Comparison of ENCODE assay signal across 20 cellular contexts in the genomic region with DNA sequence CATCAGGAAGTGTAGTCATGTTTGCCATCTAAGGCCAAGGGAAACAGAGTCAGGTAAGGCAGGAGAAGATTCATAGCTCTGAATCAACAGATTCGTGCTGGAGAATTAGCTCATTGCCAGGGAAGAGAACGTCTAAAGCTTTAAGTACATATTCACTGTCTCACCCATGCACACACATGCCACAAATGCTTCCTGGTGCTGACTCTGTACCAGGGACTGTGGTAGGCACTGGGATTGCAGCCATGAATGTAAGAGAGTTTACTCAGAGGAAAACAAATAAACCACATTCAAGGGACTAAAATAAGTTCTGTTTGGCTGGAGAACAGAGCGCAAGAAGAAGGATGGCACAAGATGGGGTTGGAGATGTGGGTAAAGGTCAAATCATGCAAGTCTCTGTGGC.
DNase-seq lines count a peak whose midpoint lies in the region; ATAC-seq, FAIRE-seq and TF ChIP-seq lines count a peak whose summit lies in the region.
"Had no signal": no experiment of that assay in that cellular context is flagged by ENCODE, and none has a peak within 500 bp of the region (broad histone marks: within the 10 kb centered on the region; RNA-seq: fewer than 3 reads in every experiment).

No MANE protein-coding gene starts in this region.

- peak; percentile 18 for FAIRE-seq in A549 (lab: Jason Lieb, UNC)
- FAIRE-seq: H54 had no signal

- peaks cover 5% of the 10 kb centered on the region; the same call in 1 of the 3 replicates for H3K9me3 Mint-ChIP-seq in GM23338
- H3K9me3 Mint-ChIP-seq: activated T-cell treated with anti-CD3 and anti-CD28 coated beads, Interleukin-2, amount 50 U/mL, for 4 hours; neural crest cell had no signal

- H3K4me3 ChIP-seq in A549 (no peak overlapping the region), GM23338 (no peak overlapping the region), adipocyte (ENCODE audit: low read length) (no peak overlapping the region), thyroid gland (replicated peaks in 1 of 3) (no peak overlapping the region)
- H3K4me3 ChIP-seq: right lobe of liver, upper lobe of left lung had no signal

- H3K4me1 ChIP-seq in A549 (0 out of 3 replicates have a peak, but pooled peaks cover 8% of the 10 kb centered on the region), GM23338 (ENCODE audit: insufficient read depth) (no peaks in the 10 kb centered on the region), adipocyte (ENCODE audit: control insufficient read depth, insufficient read depth, low read length) (peaks cover 39% of the 10 kb centered on the region), thyroid gland (no peaks in the 10 kb centered on the region)
- H3K4me1 ChIP-seq: Caco-2, right lobe of liver, upper lobe of left lung had no signal

- H3F3A ChIP-seq in GM23338 (replicated peaks; ENCODE audit: low read depth) = no peaks in the 10 kb centered on the region

- H3K27me3 Mint-ChIP-seq in GM23338 (ENCODE audit: insufficient read depth, low read depth, poor library complexity) = peaks cover 2% of the 10 kb centered on the region

- H3K36me3 ChIP-seq in GM23338 (ENCODE audit: insufficient read depth) = no peaks in the 10 kb centered on the region
- H3K36me3 ChIP-seq in adipocyte (ENCODE audit: control insufficient read depth, insufficient read depth, low read length, severe bottlenecking) = no peaks in the 10 kb centered on the region
- no peaks in the 10 kb centered on the region for H3K36me3 ChIP-seq in thyroid gland
- H3K36me3 ChIP-seq: right lobe of liver, upper lobe of left lung had no signal

- no peak overlapping the region for H2AFZ ChIP-seq in GM23338

- intact Hi-C loops in thyroid gland (cut with DNase I) = no loop called here

- H3K4me2 ChIP-seq in A549 (peak overlapping the region; percentile 45; the same call in 2 of the 3 replicates), GM23338 (no peak overlapping the region)

- no peak for TF ChIP-seq POLR2A in A549 (IDR thresholded peaks at IDR 0.05; ENCODE audit: low read length)
- no peak for TF ChIP-seq POLR2A in thyroid gland (IDR thresholded peaks at IDR 0.05)

- H3K27me3 ChIP-seq in GM23338 (ENCODE audit: insufficient read depth) (no peaks in the 10 kb centered on the region), adipocyte (replicated peaks; ENCODE audit: control insufficient read depth, insufficient read depth, low read length) (no peaks in the 10 kb centered on the region), thyroid gland (no peaks in the 10 kb centered on the region)
- H3K27me3 ChIP-seq: right lobe of liver, upper lobe of left lung had no signal

- 0 out of 3 replicates have a peak, but pooled peaks cover 3% of the 10 kb centered on the region for H3K36me3 Mint-ChIP-seq in GM23338 (ENCODE audit: low read depth)

- H3K4me1 Mint-ChIP-seq in GM23338 = peaks cover 3% of the 10 kb centered on the region; the same call in 1 of the 3 replicates
- H3K4me1 Mint-ChIP-seq: neural crest cell had no signal

- no peak overlapping the region for H3K27ac Mint-ChIP-seq in GM23338

- no peaks in the 10 kb centered on the region for H4K20me1 ChIP-seq in GM23338 (replicated peaks; ENCODE audit: insufficient read depth)

- H3K9ac ChIP-seq in adipocyte (ENCODE audit: low read length) = no peak overlapping the region

- H3K9me2 ChIP-seq in GM23338 (ENCODE audit: insufficient read depth) = peaks cover 7% of the 10 kb centered on the region; the same call in 1 of the 2 replicates

- CTCF ChIA-PET in A549 (lab: Yijun Ruan, JAX) = interaction anchor here (1.0 to 1.5 kb wide), 2 partner anchors 10 to 72 kb away, joined by 3 to 4 read pairs; no protein-coding TSS in a partner anchor

- TF ChIP-seq CTCF in A549 (IDR thresholded peaks at IDR 0.05) (no peak), GM23338 (conservative IDR thresholded peaks at IDR 0.05; ENCODE audit: low read depth in 2 of 2) (no peak), thyroid gland (IDR thresholded peaks at IDR 0.05) (no peak)

- H3K79me2 ChIP-seq in GM23338 (replicated peaks; ENCODE audit: insufficient read depth) = no peaks in the 10 kb centered on the region

- H3K9me3 ChIP-seq in A549 = no peaks in the 10 kb centered on the region
- H3K9me3 ChIP-seq in adipocyte (ENCODE audit: control insufficient read depth, low read length) = no peaks in the 10 kb centered on the region
- no peaks in the 10 kb centered on the region for H3K9me3 ChIP-seq in thyroid gland
- H3K9me3 ChIP-seq: Caco-2, right lobe of liver, upper lobe of left lung had no signal

- peak; percentile 89 to 93 for ATAC-seq in A549
- ATAC-seq in GM23338 = no peak
- ATAC-seq: activated T-cell treated with anti-CD3 and anti-CD28 coated beads, Interleukin-2, amount 50 U/mL, for 4 hours had no signal

- 5% methylated on average over 3 of the region's 3 CpGs for WGBS in A549 (ENCODE audit: missing lambda C conversion rate)
- 59 to 63% methylated on average over 3 of the region's 3 CpGs for WGBS in thyroid gland, 2 donors

- no peak overlapping the region for H3K4me3 Mint-ChIP-seq in GM23338
- H3K4me3 Mint-ChIP-seq: activated T-cell treated with anti-CD3 and anti-CD28 coated beads, Interleukin-2, amount 50 U/mL, for 4 hours; neural crest cell had no signal

- DNase-seq in A549 (ENCODE audit: low read depth in 1 of 2, low spot score in 1 of 2) = peak; percentile 5 to 64
- DNase-seq in GM23338 (ENCODE audit: low spot score) = peak; percentile 5
- DNase-seq in adipocyte (ENCODE audit: low read depth) = peak; percentile 66
- peak; percentile 66 for DNase-seq in kidney tubule cell (ENCODE audit: low spot score)
- DNase-seq in NCI-H1694 (lab: John Stamatoyannopoulos, UW) = no peak
- no peak for DNase-seq in thyroid gland
- no peak for DNase-seq in NAMALWA (ENCODE audit: low spot score)
- DNase-seq in NCI-H1417 treated with DMSO at 0.1 percent for 48 hours (lab: John Stamatoyannopoulos, UW) = no peak
- DNase-seq: activated CD4-positive, alpha-beta T cell treated with anti-CD3 and anti-CD28 coated beads for 4 hours; activated T-cell treated with anti-CD3 and anti-CD28 coated beads, Interleukin-2, amount 50 U/mL, for 4 hours; Caco-2; NCI-H1930; NCI-H774; right lobe of liver; SHP77; stimulated activated CD4-positive, alpha-beta T cell treated with anti-CD3 and anti-CD28 coated beads, Interleukin-4, amount 100 ng/mL, for 4 hours; T-helper 2 cell; upper lobe of left lung had no signal

- POLR2A ChIA-PET in A549 (lab: Yijun Ruan, JAX) = no interaction called here

- H3K27ac ChIP-seq in A549 (0 out of 6 replicates have a peak overlapping the region, but pooled peaks of 1 of the 2 experiments have one; percentile 9), GM23338 (ENCODE audit: low read depth) (no peak overlapping the region), thyroid gland (no peak overlapping the region)
- H3K27ac ChIP-seq: right lobe of liver, upper lobe of left lung had no signal

- TF ChIP-seq EP300 in A549 (IDR thresholded peaks at IDR 0.05) = no peak

- no peak for TF ChIP-seq RAD21 in A549 (conservative IDR thresholded peaks at IDR 0.05 in 1 of 2, IDR thresholded peaks at IDR 0.05 in 1 of 2)

TF ChIP-seq in A549, 52 proteins besides CTCF, POLR2A, EP300 and RAD21:
- no peak for TF ChIP-seq CBX2 (IDR thresholded peaks at IDR 0.05; ENCODE audit: borderline replicate concordance, low read depth)
- TF ChIP-seq HDAC2 (IDR thresholded peaks at IDR 0.05) = no peak
- TF ChIP-seq FOSB (CRISPR knock-in tag; IDR thresholded peaks at IDR 0.05) = no peak
- no peak for TF ChIP-seq ESRRA (IDR thresholded peaks at IDR 0.05; ENCODE audit: borderline replicate concordance, low read length)
- TF ChIP-seq TFCP2L1 (CRISPR knock-in tag; IDR thresholded peaks at IDR 0.05) = no peak
- TF ChIP-seq, protein P1, sequence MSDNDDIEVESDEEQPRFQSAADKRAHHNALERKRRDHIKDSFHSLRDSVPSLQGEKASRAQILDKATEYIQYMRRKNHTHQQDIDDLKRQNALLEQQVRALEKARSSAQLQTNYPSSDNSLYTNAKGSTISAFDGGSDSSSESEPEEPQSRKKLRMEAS (IDR thresholded peaks at IDR 0.05) = no peak
- TF ChIP-seq POLR2AphosphoS2 (conservative IDR thresholded peaks at IDR 0.05; ENCODE audit: low read length) = no peak
- TF ChIP-seq RNF2 (IDR thresholded peaks at IDR 0.05; ENCODE audit: borderline replicate concordance, low read depth) = no peak
- TF ChIP-seq RARB (CRISPR knock-in tag; IDR thresholded peaks at IDR 0.05) = no peak
- TF ChIP-seq CBX8 (IDR thresholded peaks at IDR 0.05) = no peak
TF ChIP-seq in A549: peak in this region for 0.

TF ChIP-seq in GM23338, 12 proteins besides CTCF, POLR2A, EP300 and RAD21 (continues in another document):
- TF ChIP-seq, protein P2, sequence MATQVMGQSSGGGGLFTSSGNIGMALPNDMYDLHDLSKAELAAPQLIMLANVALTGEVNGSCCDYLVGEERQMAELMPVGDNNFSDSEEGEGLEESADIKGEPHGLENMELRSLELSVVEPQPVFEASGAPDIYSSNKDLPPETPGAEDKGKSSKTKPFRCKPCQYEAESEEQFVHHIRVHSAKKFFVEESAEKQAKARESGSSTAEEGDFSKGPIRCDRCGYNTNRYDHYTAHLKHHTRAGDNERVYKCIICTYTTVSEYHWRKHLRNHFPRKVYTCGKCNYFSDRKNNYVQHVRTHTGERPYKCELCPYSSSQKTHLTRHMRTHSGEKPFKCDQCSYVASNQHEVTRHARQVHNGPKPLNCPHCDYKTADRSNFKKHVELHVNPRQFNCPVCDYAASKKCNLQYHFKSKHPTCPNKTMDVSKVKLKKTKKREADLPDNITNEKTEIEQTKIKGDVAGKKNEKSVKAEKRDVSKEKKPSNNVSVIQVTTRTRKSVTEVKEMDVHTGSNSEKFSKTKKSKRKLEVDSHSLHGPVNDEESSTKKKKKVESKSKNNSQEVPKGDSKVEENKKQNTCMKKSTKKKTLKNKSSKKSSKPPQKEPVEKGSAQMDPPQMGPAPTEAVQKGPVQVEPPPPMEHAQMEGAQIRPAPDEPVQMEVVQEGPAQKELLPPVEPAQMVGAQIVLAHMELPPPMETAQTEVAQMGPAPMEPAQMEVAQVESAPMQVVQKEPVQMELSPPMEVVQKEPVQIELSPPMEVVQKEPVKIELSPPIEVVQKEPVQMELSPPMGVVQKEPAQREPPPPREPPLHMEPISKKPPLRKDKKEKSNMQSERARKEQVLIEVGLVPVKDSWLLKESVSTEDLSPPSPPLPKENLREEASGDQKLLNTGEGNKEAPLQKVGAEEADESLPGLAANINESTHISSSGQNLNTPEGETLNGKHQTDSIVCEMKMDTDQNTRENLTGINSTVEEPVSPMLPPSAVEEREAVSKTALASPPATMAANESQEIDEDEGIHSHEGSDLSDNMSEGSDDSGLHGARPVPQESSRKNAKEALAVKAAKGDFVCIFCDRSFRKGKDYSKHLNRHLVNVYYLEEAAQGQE (IDR thresholded peaks at IDR 0.05; ENCODE audit: unreplicated experiment) = no peak
- TF ChIP-seq NANOG (IDR thresholded peaks at IDR 0.05; ENCODE audit: borderline replicate concordance) (no peak), EZH2 (IDR thresholded peaks at IDR 0.05; ENCODE audit: low read depth, unreplicated experiment) (no peak)

Comparison
In these comparisons a context has a peak if more than half of its experiments do, and no peak if none do; other contexts are left out.
1. DNase-seq: peak in A549 (2 of 2), GM23338 (single experiment), adipocyte (single experiment) and kidney tubule cell (single experiment); none in NCI-H1694 (single experiment), thyroid gland (0 of 2), NAMALWA (single experiment) and NCI-H1417 treated with DMSO at 0.1 percent for 48 hours (single experiment).